In genomic region chr2:158056875-158057274, GRCh38 we compare ENCODE assay signal across 36 cellular contexts. TPM values are rescaled to one million over a fixed set of nuclear protein-coding genes. Genes with fewer than 3 reads are reported as not detected.
"Had no signal": no experiment of that assay in that cellular context is flagged by ENCODE, and none has a peak within 500 bp of the region (broad histone marks: within the 10 kb centered on the region; RNA-seq: fewer than 3 reads in every experiment).

No MANE protein-coding gene starts in this region.

- H3K4me3 ChIP-seq: coronary artery, esophagus squamous epithelium, heart right ventricle, mucosa of descending colon, right atrium auricular region, sigmoid colon, stomach, tibial artery, upper lobe of left lung had no signal

- DNase-seq: dermis blood vessel endothelial cell; effector memory CD8-positive, alpha-beta T cell; erythroblast; esophagus squamous epithelium; foreskin melanocyte; glutamatergic neuron; heart right ventricle; hypothalamus; immature natural killer cell; islet precursor cell; kidney glomerular epithelial cell; left colon; mesenchymal stem cell; mucosa of descending colon; naive B cell; sigmoid colon; stimulated activated CD4-positive, alpha-beta T cell treated with anti-CD3 and anti-CD28 coated beads, Interleukin-2, amount 100 ng/mL, for 24 hours; stimulated activated CD4-positive, alpha-beta T cell treated with anti-CD3 and anti-CD28 coated beads, Interleukin-4, amount 100 ng/mL, for 24 hours; stimulated activated naive CD4-positive, alpha-beta T cell treated with Interleukin-2 at 50 U/mL for 16 hours; stomach; tibial artery; upper lobe of left lung had no signal

- H3K27me3 ChIP-seq: esophagus squamous epithelium, heart right ventricle, neutrophil, right atrium auricular region, sigmoid colon, stomach, tibial artery, upper lobe of left lung had no signal

- H3K36me3 ChIP-seq: esophagus squamous epithelium, heart right ventricle, neutrophil, right atrium auricular region, sigmoid colon, stomach, tibial artery, upper lobe of left lung had no signal

- H3K27ac ChIP-seq: coronary artery, esophagus squamous epithelium, heart right ventricle, neutrophil, parathyroid adenoma, right atrium auricular region, sigmoid colon, stomach, tibial artery, upper lobe of left lung had no signal

- H3K9me3 ChIP-seq: esophagus squamous epithelium, heart right ventricle, mucosa of descending colon, neutrophil, right atrium auricular region, sigmoid colon, stomach, tibial artery, upper lobe of left lung had no signal

- H3K4me1 ChIP-seq: esophagus squamous epithelium, heart right ventricle, parathyroid adenoma, right atrium auricular region, sigmoid colon, stomach, tibial artery, upper lobe of left lung had no signal

- ATAC-seq: effector memory CD8-positive, alpha-beta T cell; heart right ventricle; left colon; mucosa of descending colon; natural killer cell treated with Interleukin-12 subunit alpha and Interleukin-12 subunit beta and Interleukin-15 and Interleukin-18, amount 100 ng/mL, for 72 hours; stimulated activated effector memory CD8-positive, alpha-beta T cell treated with anti-CD3 and anti-CD28 coated beads, Interleukin-12 subunit alpha, Interleukin-12 subunit beta, amount 100 ng/mL, for 72 hours had no signal

RNA-seq across cellular contexts. Expression of gene UPP2, which starts 44.8 kb away (rescaled TPM):
- total RNA-seq: dermis blood vessel endothelial cell; esophagus squamous epithelium; heart right ventricle; left colon; lower leg skin; lung microvascular endothelial cell; mesothelial cell of epicardium; mucosa of descending colon; natural killer cell treated with Interleukin-12 subunit alpha and Interleukin-12 subunit beta and Interleukin-15 and Interleukin-18, amount 100 ng/mL, for 72 hours; neural crest cell; omental fat pad; progenitor cell of endocrine pancreas; right atrium auricular region; sigmoid colon; skeletal muscle tissue; stomach; subcutaneous adipose tissue; upper lobe of left lung had no signal
